ENCODE assay signal across 13 cellular contexts in genomic region chr6:107807186-107807585, GRCh38. TPM values are rescaled to one million over a fixed set of nuclear protein-coding genes. Genes with fewer than 3 reads are reported as not detected.
DNase-seq lines count a peak whose midpoint lies in the region; ATAC-seq and FAIRE-seq lines count a peak whose summit lies in the region.
"Had no signal": no experiment of that assay in that cellular context is flagged by ENCODE, and none has a peak within 500 bp of the region (broad histone marks: within the 10 kb centered on the region; RNA-seq: fewer than 3 reads in every experiment).

No MANE protein-coding gene starts in this region.

- H3K36me3 ChIP-seq in naive thymus-derived CD4-positive, alpha-beta T cell (ENCODE audit: control insufficient read depth in 2 of 3, insufficient read depth in 3 of 3, low read length in 3 of 3) = peaks cover 0 to 10% (median 0%) of the 10 kb centered on the region in 3 experiments
- H3K36me3 ChIP-seq: HAP-1 had no signal

- no peaks in the 10 kb centered on the region for H3K27me3 ChIP-seq in naive thymus-derived CD4-positive, alpha-beta T cell (ENCODE audit: control insufficient read depth in 2 of 2, insufficient read depth in 2 of 2, low read length in 2 of 2)

- peaks cover 11 to 40% of the 10 kb centered on the region in 2 donors for H3K4me1 ChIP-seq in naive thymus-derived CD4-positive, alpha-beta T cell (ENCODE audit: control insufficient read depth in 2 of 2, insufficient read depth in 2 of 2, low read length in 2 of 2)
- H3K4me1 ChIP-seq: HAP-1 had no signal

- CTCF ChIA-PET in activated CD8-positive, alpha-beta memory T cell treated with anti-CD3 and anti-CD28 coated beads, Interleukin-2, amount 10 ng/mL, durations not matched to agents 7 days and 5 days (lab: Charles Lee) = interaction anchor here (0.7 to 3.4 kb wide), 4 partner anchors 9 to 103 kb away, joined by 3 to 23 read pairs (median 4); no protein-coding TSS in a partner anchor
- CTCF ChIA-PET in naive thymus-derived CD4-positive, alpha-beta T cell (lab: Charles Lee) = interaction anchor here (0.6 kb wide), 1 partner anchor 40 kb away, joined by 5 read pairs; no protein-coding TSS in a partner anchor
- CTCF ChIA-PET in activated CD4-positive, alpha-beta T cell treated with anti-CD3 and anti-CD28 coated beads, Interleukin-2, amount 10 ng/mL, durations not matched to agents 7 days and 5 days (lab: Charles Lee) = interaction anchor here (1.3 to 1.6 kb wide), 3 partner anchors 9 to 60 kb away, joined by 3 to 4 read pairs (median 4); no protein-coding TSS in a partner anchor

- ATAC-seq in activated CD8-positive, alpha-beta memory T cell treated with anti-CD3 and anti-CD28 coated beads, Interleukin-2, amount 10 ng/mL, durations not matched to agents 7 days and 5 days = no peak
- no peak for ATAC-seq in naive thymus-derived CD4-positive, alpha-beta T cell

- H3K27ac ChIP-seq in naive thymus-derived CD4-positive, alpha-beta T cell (ENCODE audit: low read depth, low read length) = no peak overlapping the region

- no peak overlapping the region for H3K27ac Mint-ChIP-seq in activated CD8-positive, alpha-beta memory T cell treated with anti-CD3 and anti-CD28 coated beads, Interleukin-2, amount 10 ng/mL, durations not matched to agents 7 days and 5 days
- H3K27ac Mint-ChIP-seq in naive thymus-derived CD4-positive, alpha-beta T cell = peak overlapping the region in 5 of 9 donors; percentile 41 to 85 (median 62)
- H3K27ac Mint-ChIP-seq in activated CD4-positive, alpha-beta T cell treated with anti-CD3 and anti-CD28 coated beads, Interleukin-2, amount 10 ng/mL, durations not matched to agents 7 days and 5 days = no peak overlapping the region
- H3K27ac Mint-ChIP-seq: CD14-positive monocyte had no signal

- peak; percentile 7 for DNase-seq in activated CD8-positive, alpha-beta memory T cell treated with anti-CD3 and anti-CD28 coated beads, Interleukin-2, amount 10 ng/mL, durations not matched to agents 7 days and 5 days
- DNase-seq in activated CD8-positive, alpha-beta memory T cell treated with anti-CD3 and anti-CD28 coated beads, Interleukin-2, amount 50 U/mL, for 4 hours = no peak
- DNase-seq in NCI-H2227 treated with DMSO at 0.1 percent for 48 hours (lab: John Stamatoyannopoulos, UW) (peak; percentile 93), T-helper 1 cell (no peak), urothelium cell line (ENCODE audit: low spot score) (no peak)
- DNase-seq in naive thymus-derived CD4-positive, alpha-beta T cell = no peak
- no peak for DNase-seq in activated CD4-positive, alpha-beta T cell treated with anti-CD3 and anti-CD28 coated beads, Interleukin-2, amount 10 ng/mL, durations not matched to agents 7 days and 5 days
- DNase-seq: DMS79 treated with DMSO at 0.1 percent for 48 hours, NCI-H1436 treated with DMSO at 0.1 percent for 48 hours, NCI-H524 treated with DMSO at 0.1 percent for 48 hours had no signal

- peaks cover 10% of the 10 kb centered on the region for H3K36me3 Mint-ChIP-seq in activated CD8-positive, alpha-beta memory T cell treated with anti-CD3 and anti-CD28 coated beads, Interleukin-2, amount 10 ng/mL, durations not matched to agents 7 days and 5 days
- peaks cover 5 to 42% (median 17%) of the 10 kb centered on the region in 5 donors for H3K36me3 Mint-ChIP-seq in naive thymus-derived CD4-positive, alpha-beta T cell
- peaks cover 18% of the 10 kb centered on the region for H3K36me3 Mint-ChIP-seq in activated CD4-positive, alpha-beta T cell treated with anti-CD3 and anti-CD28 coated beads, Interleukin-2, amount 10 ng/mL, durations not matched to agents 7 days and 5 days (ENCODE audit: low read depth)
- H3K36me3 Mint-ChIP-seq: CD14-positive monocyte had no signal

- FAIRE-seq in urothelium cell line (lab: Jason Lieb, UNC) = no peak

- POLR2A ChIA-PET in naive thymus-derived CD4-positive, alpha-beta T cell (lab: Charles Lee) = interaction anchor here (0.7 to 3.7 kb wide), 5 partner anchors 11 to 76 kb away, joined by 3 to 40 read pairs (median 10); partner anchors contain the start of gene SCML4
- POLR2A ChIA-PET in activated CD4-positive, alpha-beta T cell treated with anti-CD3 and anti-CD28 coated beads, Interleukin-2, amount 10 ng/mL, durations not matched to agents 7 days and 5 days (lab: Charles Lee) = no interaction called here

- intact Hi-C loops in naive thymus-derived CD4-positive, alpha-beta T cell (cut with micrococcal nuclease) = no loop called here

- H3K27me3 Mint-ChIP-seq in activated CD8-positive, alpha-beta memory T cell treated with anti-CD3 and anti-CD28 coated beads, Interleukin-2, amount 10 ng/mL, durations not matched to agents 7 days and 5 days = no peaks in the 10 kb centered on the region
- no peaks in the 10 kb centered on the region for H3K27me3 Mint-ChIP-seq in naive thymus-derived CD4-positive, alpha-beta T cell
- no peaks in the 10 kb centered on the region for H3K27me3 Mint-ChIP-seq in activated CD4-positive, alpha-beta T cell treated with anti-CD3 and anti-CD28 coated beads, Interleukin-2, amount 10 ng/mL, durations not matched to agents 7 days and 5 days

- peaks cover 27% of the 10 kb centered on the region for H3K4me1 Mint-ChIP-seq in activated CD8-positive, alpha-beta memory T cell treated with anti-CD3 and anti-CD28 coated beads, Interleukin-2, amount 10 ng/mL, durations not matched to agents 7 days and 5 days
- H3K4me1 Mint-ChIP-seq in naive thymus-derived CD4-positive, alpha-beta T cell = peaks cover 29 to 90% (median 83%) of the 10 kb centered on the region in 7 donors
- H3K4me1 Mint-ChIP-seq in activated CD4-positive, alpha-beta T cell treated with anti-CD3 and anti-CD28 coated beads, Interleukin-2, amount 10 ng/mL, durations not matched to agents 7 days and 5 days = peaks cover 28% of the 10 kb centered on the region
- H3K4me1 Mint-ChIP-seq: CD14-positive monocyte had no signal

- no peaks in the 10 kb centered on the region for H3K9me3 Mint-ChIP-seq in activated CD8-positive, alpha-beta memory T cell treated with anti-CD3 and anti-CD28 coated beads, Interleukin-2, amount 10 ng/mL, durations not matched to agents 7 days and 5 days (ENCODE audit: low read depth)
- peaks cover 0 to 3% (median 0%) of the 10 kb centered on the region in 11 donors for H3K9me3 Mint-ChIP-seq in naive thymus-derived CD4-positive, alpha-beta T cell
- H3K9me3 Mint-ChIP-seq in activated CD4-positive, alpha-beta T cell treated with anti-CD3 and anti-CD28 coated beads, Interleukin-2, amount 10 ng/mL, durations not matched to agents 7 days and 5 days = no peaks in the 10 kb centered on the region

- no peak overlapping the region for H3K4me3 Mint-ChIP-seq in activated CD8-positive, alpha-beta memory T cell treated with anti-CD3 and anti-CD28 coated beads, Interleukin-2, amount 10 ng/mL, durations not matched to agents 7 days and 5 days
- H3K4me3 Mint-ChIP-seq in naive thymus-derived CD4-positive, alpha-beta T cell = peak overlapping the region in 2 of 10 donors; percentile 9 to 38
- H3K4me3 Mint-ChIP-seq in activated CD4-positive, alpha-beta T cell treated with anti-CD3 and anti-CD28 coated beads, Interleukin-2, amount 10 ng/mL, durations not matched to agents 7 days and 5 days = no peak overlapping the region
- H3K4me3 Mint-ChIP-seq: CD14-positive monocyte had no signal

- no peak overlapping the region for H3K4me3 ChIP-seq in naive thymus-derived CD4-positive, alpha-beta T cell (ENCODE audit: low read length)
- H3K4me3 ChIP-seq: HAP-1 had no signal

- H3K9me3 ChIP-seq in naive thymus-derived CD4-positive, alpha-beta T cell (ENCODE audit: control insufficient read depth in 2 of 3, low read length in 3 of 3) = no peaks in the 10 kb centered on the region
- H3K9me3 ChIP-seq: HAP-1, SK-N-SH had no signal

RNA-seq across cellular contexts. Expression of gene SCML4, which starts 16.9 kb away (rescaled TPM):
- total RNA-seq in activated CD8-positive, alpha-beta memory T cell treated with anti-CD3 and anti-CD28 coated beads, Interleukin-2, amount 10 ng/mL, durations not matched to agents 7 days and 5 days = 10 to 100 TPM; 15.1 to 26.7 TPM
- total RNA-seq in naive thymus-derived CD4-positive, alpha-beta T cell = 10 to 100 TPM; 20.3 to 95.8 (median 63.3) TPM
- 100 to 1,000 TPM in 1 of 2 donors, 10 to 100 TPM in 1; 66.1 to 108 TPM for polyA plus RNA-seq in naive thymus-derived CD4-positive, alpha-beta T cell
- 10 to 100 TPM; 46.5 to 49.7 TPM for total RNA-seq in activated CD4-positive, alpha-beta T cell treated with anti-CD3 and anti-CD28 coated beads, Interleukin-2, amount 10 ng/mL, durations not matched to agents 7 days and 5 days

Comparison
In these comparisons a context has a peak if more than half of its experiments do, and no peak if none do; other contexts are left out.
1. DNase-seq: peak in activated CD8-positive, alpha-beta memory T cell treated with anti-CD3 and anti-CD28 coated beads, Interleukin-2, amount 10 ng/mL, durations not matched to agents 7 days and 5 days (single experiment) and NCI-H2227 treated with DMSO at 0.1 percent for 48 hours (single experiment); none in activated CD8-positive, alpha-beta memory T cell treated with anti-CD3 and anti-CD28 coated beads, Interleukin-2, amount 50 U/mL, for 4 hours (single experiment), naive thymus-derived CD4-positive, alpha-beta T cell (0 of 9), activated CD4-positive, alpha-beta T cell treated with anti-CD3 and anti-CD28 coated beads, Interleukin-2, amount 10 ng/mL, durations not matched to agents 7 days and 5 days (single experiment), T-helper 1 cell (0 of 5) and urothelium cell line (single experiment).
2. H3K27ac Mint-ChIP-seq: peak in naive thymus-derived CD4-positive, alpha-beta T cell (5 of 9); none in activated CD8-positive, alpha-beta memory T cell treated with anti-CD3 and anti-CD28 coated beads, Interleukin-2, amount 10 ng/mL, durations not matched to agents 7 days and 5 days (single experiment) and activated CD4-positive, alpha-beta T cell treated with anti-CD3 and anti-CD28 coated beads, Interleukin-2, amount 10 ng/mL, durations not matched to agents 7 days and 5 days (single experiment).